8 cellular contexts compared by ENCODE assay signal in the genomic region with DNA sequence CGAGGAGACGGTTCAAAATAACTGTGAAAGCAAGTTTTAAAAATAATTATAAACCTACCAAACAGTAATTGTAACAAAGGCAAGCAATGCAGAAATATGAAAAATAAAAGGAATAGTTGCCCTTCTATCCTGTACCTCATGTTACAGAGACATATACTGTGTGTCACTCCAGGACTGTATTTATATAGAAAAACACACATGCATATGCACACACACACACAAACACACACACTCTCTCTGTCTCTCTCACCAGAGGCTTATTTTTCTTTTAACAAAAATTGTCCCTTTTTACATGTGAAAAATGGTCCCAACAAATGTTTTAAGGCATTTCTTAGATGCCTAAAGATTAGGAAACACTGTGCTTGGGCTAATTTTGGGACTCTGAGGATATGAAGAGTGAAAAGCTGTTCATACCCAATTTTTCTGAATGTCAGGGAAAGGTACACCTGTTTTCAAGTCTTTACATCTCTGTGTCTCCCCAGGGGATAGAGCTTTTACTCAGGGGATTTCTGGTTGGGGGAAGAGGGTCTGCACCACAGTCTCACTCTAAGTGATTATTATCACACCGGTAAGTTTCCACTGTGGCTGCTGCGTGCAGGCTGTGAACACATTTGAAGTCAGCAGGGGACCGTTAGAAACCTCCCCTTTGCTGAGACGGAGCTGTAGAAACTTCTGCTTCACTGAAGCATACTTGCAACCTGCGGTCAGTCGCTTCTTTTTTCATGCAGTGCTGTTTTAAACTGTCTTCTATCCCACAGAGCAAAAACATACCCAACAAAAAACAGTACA. TPM values are rescaled to one million over a fixed set of nuclear protein-coding genes. Genes with fewer than 3 reads are reported as not detected.
DNase-seq lines count a peak whose midpoint lies in the region; ATAC-seq and FAIRE-seq lines count a peak whose summit lies in the region.

No MANE protein-coding gene starts in this region.

- no peaks in the 10 kb centered on the region for H3K36me3 Mint-ChIP-seq in CD4-positive, alpha-beta memory T cell
- H3K36me3 Mint-ChIP-seq in activated CD4-positive, alpha-beta T cell treated with anti-CD3 and anti-CD28 coated beads, Interleukin-2, amount 10 ng/mL, durations not matched to agents 24 days and 14 days (ENCODE audit: low read depth), result no peaks in the 10 kb centered on the region
- no peaks in the 10 kb centered on the region for H3K36me3 Mint-ChIP-seq in memory B cell

- DNase-seq in CD4-positive, alpha-beta memory T cell, result peak in 4 of 5 donors; percentile 11 to 57 (median 16)
- DNase-seq in activated CD4-positive, alpha-beta T cell treated with anti-CD3 and anti-CD28 coated beads, Interleukin-2, amount 10 ng/mL, durations not matched to agents 24 days and 14 days, result peak; percentile 68
- peak; percentile 16 to 23 for DNase-seq in memory B cell (ENCODE audit: low spot score in 2 of 2)
- DNase-seq in 8988T, result no peak
- DNase-seq in frontal cortex (ENCODE audit: low spot score in 2 of 2), result no peak
- DNase-seq in inferior parietal cortex (ENCODE audit: extremely low spot score), result no peak

- no peaks in the 10 kb centered on the region for H3K36me3 ChIP-seq in CD4-positive, alpha-beta memory T cell (ENCODE audit: insufficient read depth, low read length)

- POLR2A ChIA-PET in CD4-positive, alpha-beta memory T cell (lab: Charles Lee; ENCODE audit: partially characterized antibody), result interaction anchor here (0.9 to 1.2 kb wide), 2 partner anchors 8 to 80 kb away, joined by 3 read pairs; no protein-coding TSS in a partner anchor

- H3K27me3 ChIP-seq in CD4-positive, alpha-beta memory T cell (ENCODE audit: insufficient read depth, low read length), result no peaks in the 10 kb centered on the region

- peaks cover 7 to 18% (median 12%) of the 10 kb centered on the region in 4 donors for H3K4me1 Mint-ChIP-seq in CD4-positive, alpha-beta memory T cell
- peaks cover 13% of the 10 kb centered on the region for H3K4me1 Mint-ChIP-seq in activated CD4-positive, alpha-beta T cell treated with anti-CD3 and anti-CD28 coated beads, Interleukin-2, amount 10 ng/mL, durations not matched to agents 24 days and 14 days
- peaks cover 19% of the 10 kb centered on the region for H3K4me1 Mint-ChIP-seq in memory B cell

- intact Hi-C loops in CD4-positive, alpha-beta memory T cell (cut with micrococcal nuclease), result loop anchor here (2.0 to 5.0 kb wide), 2 partner anchors 80 to 456 kb away; no protein-coding TSS in a partner anchor
- intact Hi-C loops in activated CD4-positive, alpha-beta T cell treated with anti-CD3 and anti-CD28 coated beads, Interleukin-2, amount 10 ng/mL, durations not matched to agents 24 days and 14 days (cut with micrococcal nuclease), result no loop called here

- peak; percentile 92 for ATAC-seq in GM19467 (IDR thresholded peaks at IDR 0.05; ENCODE audit: unreplicated experiment)
- peak; percentile 84 for ATAC-seq in HG03469 (IDR thresholded peaks at IDR 0.05; ENCODE audit: unreplicated experiment)
- peak; percentile 92 for ATAC-seq in memory B cell (ENCODE audit: low read depth)

- H3K27me3 Mint-ChIP-seq in CD4-positive, alpha-beta memory T cell, result peaks cover 0 to 5% of the 10 kb centered on the region in 2 donors
- H3K27me3 Mint-ChIP-seq in activated CD4-positive, alpha-beta T cell treated with anti-CD3 and anti-CD28 coated beads, Interleukin-2, amount 10 ng/mL, durations not matched to agents 24 days and 14 days, result peaks cover 16% of the 10 kb centered on the region
- H3K27me3 Mint-ChIP-seq in memory B cell, result peaks cover 2% of the 10 kb centered on the region

- H3K9me3 Mint-ChIP-seq in CD4-positive, alpha-beta memory T cell, result no peaks in the 10 kb centered on the region
- no peaks in the 10 kb centered on the region for H3K9me3 Mint-ChIP-seq in activated CD4-positive, alpha-beta T cell treated with anti-CD3 and anti-CD28 coated beads, Interleukin-2, amount 10 ng/mL, durations not matched to agents 24 days and 14 days
- no peaks in the 10 kb centered on the region for H3K9me3 Mint-ChIP-seq in memory B cell

- H3K27ac Mint-ChIP-seq in CD4-positive, alpha-beta memory T cell, result peak overlapping the region in 6 of 7 donors; percentile 3 to 61 (median 28)
- no peak overlapping the region for H3K27ac Mint-ChIP-seq in activated CD4-positive, alpha-beta T cell treated with anti-CD3 and anti-CD28 coated beads, Interleukin-2, amount 10 ng/mL, durations not matched to agents 24 days and 14 days
- peak overlapping the region; percentile 12 for H3K27ac Mint-ChIP-seq in memory B cell

- no peak for FAIRE-seq in frontal cortex (lab: Jason Lieb, UNC)

- H3K4me3 ChIP-seq in CD4-positive, alpha-beta memory T cell (ENCODE audit: low read length in 2 of 2), result peak overlapping the region in 1 of 2 donors; percentile 5

- H3K9me3 ChIP-seq in CD4-positive, alpha-beta memory T cell (ENCODE audit: control insufficient read depth in 1 of 2, low read length in 2 of 2), result no peaks in the 10 kb centered on the region

- CTCF ChIA-PET in CD4-positive, alpha-beta memory T cell (lab: Charles Lee; ENCODE audit: partially characterized antibody), result no interaction called here

- H3K4me1 ChIP-seq in CD4-positive, alpha-beta memory T cell (ENCODE audit: insufficient read depth, low read length), result no peaks in the 10 kb centered on the region

- peak overlapping the region; percentile 23 for H3K27ac ChIP-seq in CD4-positive, alpha-beta memory T cell (ENCODE audit: low read depth, low read length)

- peak overlapping the region in 6 of 8 donors; percentile 10 to 56 (median 38) for H3K4me3 Mint-ChIP-seq in CD4-positive, alpha-beta memory T cell
- no peak overlapping the region for H3K4me3 Mint-ChIP-seq in activated CD4-positive, alpha-beta T cell treated with anti-CD3 and anti-CD28 coated beads, Interleukin-2, amount 10 ng/mL, durations not matched to agents 24 days and 14 days
- peak overlapping the region; percentile 18 for H3K4me3 Mint-ChIP-seq in memory B cell

RNA-seq across cellular contexts. Expression of gene SPAG16, which starts 51.4 kb away (rescaled TPM):
- total RNA-seq in CD4-positive, alpha-beta memory T cell, result 1 to 10 TPM; 6.3 to 7.9 TPM
- polyA plus RNA-seq in CD4-positive, alpha-beta memory T cell, result 10 to 100 TPM; 14.5 to 21.7 TPM
- 6.8 and 7.2 TPM in 2 replicates for total RNA-seq in activated CD4-positive, alpha-beta T cell treated with anti-CD3 and anti-CD28 coated beads, Interleukin-2, amount 10 ng/mL, durations not matched to agents 24 days and 14 days
- 87.6 TPM for total RNA-seq in frontal cortex

Comparison
In these comparisons a context has a peak if more than half of its experiments do, and no peak if none do; other contexts are left out.
1. DNase-seq: peak in CD4-positive, alpha-beta memory T cell (4 of 5), activated CD4-positive, alpha-beta T cell treated with anti-CD3 and anti-CD28 coated beads, Interleukin-2, amount 10 ng/mL, durations not matched to agents 24 days and 14 days (single experiment) and memory B cell (2 of 2); none in 8988T (single experiment), frontal cortex (0 of 2) and inferior parietal cortex (single experiment).
2. Peak in every context shown above with its lines, with median percentiles within 50 percentile points of each other: ATAC-seq.